8 cellular contexts compared by ENCODE assay signal in the genomic region with DNA sequence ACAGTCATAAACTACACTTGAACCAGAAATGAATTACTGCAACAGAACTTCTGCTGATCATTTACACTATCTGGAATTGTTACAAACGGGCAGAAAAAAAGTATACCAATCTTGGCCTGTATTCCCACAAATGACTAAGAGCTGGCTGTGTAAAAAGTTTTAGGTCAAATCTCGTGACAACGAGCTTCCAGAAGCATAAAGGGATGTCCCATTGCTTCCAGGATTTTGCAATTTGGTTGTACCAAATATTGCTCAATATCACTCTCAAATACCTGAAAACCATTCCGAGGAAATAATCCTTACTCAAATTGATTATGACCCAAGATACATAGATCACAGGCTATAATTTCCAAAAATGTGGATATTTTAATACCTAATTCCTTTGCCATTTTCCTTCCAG.
"Had no signal": no experiment of that assay in that cellular context is flagged by ENCODE, and none has a peak within 500 bp of the region (broad histone marks: within the 10 kb centered on the region; RNA-seq: fewer than 3 reads in every experiment).

No MANE protein-coding gene starts in this region.

- H3K36me3 ChIP-seq: HAP-1 had no signal

- H3K9me3 ChIP-seq: HAP-1 had no signal

- H3K27ac Mint-ChIP-seq: HFFc6 had no signal

- H3K4me3 Mint-ChIP-seq: HFFc6 had no signal

- H3K27ac ChIP-seq: GM23248, HL-60 had no signal

- ATAC-seq: HCT116 had no signal

- H3K4me3 ChIP-seq: GM23248, HAP-1 had no signal

- H3K9me3 Mint-ChIP-seq: HFFc6 had no signal

- H3K4me1 ChIP-seq: HAP-1 had no signal

- H3K9ac ChIP-seq: GM23248 had no signal

- DNase-seq: GM23248, GOT3, H7, HFFc6, IMR-90 had no signal
